16 cellular contexts compared by ENCODE assay signal in genomic region chr2:109481599-109481998, GRCh38.
A peak's percentile ranks its signal among the peaks of the same experiment; 100 is the strongest.
DNase-seq lines count a peak whose midpoint lies in the region; ATAC-seq and TF ChIP-seq lines count a peak whose summit lies in the region.
"Had no signal": no experiment of that assay in that cellular context is flagged by ENCODE, and none has a peak within 500 bp of the region (broad histone marks: within the 10 kb centered on the region; RNA-seq: fewer than 3 reads in every experiment).

No MANE protein-coding gene starts in this region.

- H3K27ac ChIP-seq in temporal lobe (ENCODE audit: low read depth, low read length), result peak overlapping the region; percentile 2
- H3K27ac ChIP-seq: 22Rv1 had no signal

- no peaks in the 10 kb centered on the region for H3K9me3 Mint-ChIP-seq in chondrocyte (ENCODE audit: low read depth)
- no peaks in the 10 kb centered on the region for H3K9me3 Mint-ChIP-seq in osteocyte (ENCODE audit: unreplicated experiment)

- intact Hi-C loops in Right ventricle myocardium superior (cut with DNase I) (no loop called here), left ventricle myocardium superior (cut with micrococcal nuclease) (no loop called here)

- ATAC-seq in Right ventricle myocardium superior (ENCODE audit: poor library complexity), result no peak
- no peak for ATAC-seq in left ventricle myocardium superior
- no peak for ATAC-seq in HG03460 (IDR thresholded peaks at IDR 0.05; ENCODE audit: unreplicated experiment)
- ATAC-seq: GM12878, HCT116, K562 had no signal

- H3K36me3 Mint-ChIP-seq in chondrocyte (ENCODE audit: low read depth) (peaks cover 19% of the 10 kb centered on the region), osteocyte (ENCODE audit: unreplicated experiment) (peaks cover 48% of the 10 kb centered on the region)

- H3K4me3 Mint-ChIP-seq in chondrocyte (ENCODE audit: unreplicated experiment) (no peak overlapping the region), osteocyte (ENCODE audit: unreplicated experiment) (no peak overlapping the region)

- peak overlapping the region; percentile 88 for H3K27ac Mint-ChIP-seq in chondrocyte (ENCODE audit: unreplicated experiment)
- H3K27ac Mint-ChIP-seq in osteocyte (ENCODE audit: unreplicated experiment), result peak overlapping the region; percentile 28

- H3K27me3 Mint-ChIP-seq in chondrocyte (ENCODE audit: low read depth), result no peaks in the 10 kb centered on the region
- no peaks in the 10 kb centered on the region for H3K27me3 Mint-ChIP-seq in osteocyte (ENCODE audit: unreplicated experiment)

- DNase-seq in Right ventricle myocardium superior (peak; percentile 6), left ventricle myocardium superior (no peak), chondrocyte (ENCODE audit: low spot score) (peak; percentile 58), osteocyte (ENCODE audit: extremely low spot score, unreplicated experiment) (no peak), NCI-H1092 treated with DMSO at 0.1 percent for 48 hours (lab: John Stamatoyannopoulos, UW) (no peak), DMS53 (lab: John Stamatoyannopoulos, UW) (no peak)
- DNase-seq: COR-L47, NCI-H1436 treated with DMSO at 0.1 percent for 48 hours, NCI-H2081 treated with DMSO at 0.1 percent for 48 hours, NCI-H2227 treated with DMSO at 0.1 percent for 48 hours had no signal

- H3K4me1 Mint-ChIP-seq in chondrocyte (ENCODE audit: low read depth) (peaks cover 89% of the 10 kb centered on the region), osteocyte (ENCODE audit: unreplicated experiment) (peaks cover 58% of the 10 kb centered on the region)

- no peak for TF ChIP-seq CTCF in chondrocyte (IDR thresholded peaks at IDR 0.05)
- no peak for TF ChIP-seq CTCF in osteocyte (IDR thresholded peaks at IDR 0.05)

Comparison
In these comparisons a context has a peak if more than half of its experiments do, and no peak if none do; other contexts are left out.
1. DNase-seq: peak in Right ventricle myocardium superior (single experiment) and chondrocyte (single experiment); none in left ventricle myocardium superior (single experiment), osteocyte (single experiment), NCI-H1092 treated with DMSO at 0.1 percent for 48 hours (single experiment) and DMS53 (single experiment).